19 cellular contexts compared by ENCODE assay signal in the genomic region with DNA sequence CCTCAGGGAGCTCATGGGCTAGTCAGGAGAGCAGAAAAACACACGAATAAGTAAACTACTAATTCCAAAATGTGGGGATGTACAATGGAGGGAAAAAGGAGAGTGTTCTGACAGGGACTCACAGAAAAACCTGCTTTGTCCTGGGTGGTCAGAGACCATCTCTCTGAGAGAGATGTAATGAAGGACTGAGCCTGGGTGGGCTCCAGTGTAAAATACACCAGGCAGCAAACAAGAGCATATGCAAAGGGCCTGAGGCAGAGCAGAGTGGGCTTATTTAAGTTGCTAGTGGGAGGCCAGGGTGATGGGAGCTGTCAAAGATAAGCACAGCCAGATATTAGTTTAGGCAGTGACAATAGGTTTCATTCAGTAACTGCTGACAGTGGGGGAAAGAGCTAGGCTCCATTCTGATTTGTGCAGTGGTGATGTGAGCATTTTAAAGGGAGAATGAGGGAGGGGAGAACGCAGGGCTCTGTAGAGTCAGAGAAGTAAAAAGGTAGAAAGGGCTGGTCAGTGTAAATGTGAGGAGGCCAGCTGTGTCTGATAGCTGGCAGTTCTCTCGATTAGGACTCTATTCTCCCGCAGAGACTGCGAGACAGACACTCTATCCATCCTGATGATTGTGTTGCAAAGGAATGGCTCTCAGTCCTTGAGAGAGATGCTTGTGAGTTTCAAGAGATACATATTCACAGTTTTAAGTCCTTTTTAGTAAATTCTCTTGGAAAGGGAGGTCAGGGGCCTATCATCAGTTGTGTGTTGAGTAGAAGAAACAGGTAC.
A peak's percentile ranks its signal among the peaks of the same experiment; 100 is the strongest.
DNase-seq lines count a peak whose midpoint lies in the region; ATAC-seq and TF ChIP-seq lines count a peak whose summit lies in the region.
"Had no signal": no experiment of that assay in that cellular context is flagged by ENCODE, and none has a peak within 500 bp of the region (broad histone marks: within the 10 kb centered on the region; RNA-seq: fewer than 3 reads in every experiment).

No MANE protein-coding gene starts in this region.

- H3K27ac ChIP-seq in HEK293 (ENCODE audit: extremely low read depth, low read depth, low read length) (no peak overlapping the region), caudate nucleus (ENCODE audit: low read depth, low read length) (peak overlapping the region; percentile 42), layer of hippocampus (ENCODE audit: low read depth, low read length) (peak overlapping the region; percentile 32)
- H3K27ac ChIP-seq in effector memory CD4-positive, alpha-beta T cell (ENCODE audit: insufficient read depth, low read length, poor library complexity, severe bottlenecking), result no peak overlapping the region
- H3K27ac ChIP-seq: BLaER1, SK-N-MC had no signal

- H3K36me3 ChIP-seq in HEK293 (ENCODE audit: control insufficient read depth in 2 of 2, insufficient read depth in 1 of 2, low read length in 2 of 2), result no peaks in the 10 kb centered on the region
- H3K36me3 ChIP-seq in effector memory CD4-positive, alpha-beta T cell (ENCODE audit: control insufficient read depth, insufficient read depth, low read length), result no peaks in the 10 kb centered on the region
- H3K36me3 ChIP-seq: BLaER1 had no signal

- DNase-seq in caudate nucleus (lab: John Stamatoyannopoulos, UW) (no peak), midbrain (lab: John Stamatoyannopoulos, UW) (peak; percentile 21), kidney glomerular epithelial cell (lab: John Stamatoyannopoulos, UW) (no peak)
- DNase-seq in effector memory CD4-positive, alpha-beta T cell, result no peak
- DNase-seq: CD4-positive, CD25-positive, alpha-beta regulatory T cell; DMS53; H9; NCI-H1105 treated with DMSO at 0.1 percent for 48 hours; NCI-H146; NCI-H1930; NCI-H446; NCI-H774; SIG-M5 had no signal

- CTCF ChIA-PET in HEK293 (lab: Yijun Ruan, JAX), result interaction anchor here (0.7 kb wide), 1 partner anchor 1487 kb away, joined by 4 read pairs; no protein-coding TSS in a partner anchor

- POLR2A ChIA-PET in HEK293 (lab: Yijun Ruan, JAX), result no interaction called here

- no peak for TF ChIP-seq CTCF in HEK293 (tag by site-specific recombination; IDR thresholded peaks at IDR 0.05)

- no peaks in the 10 kb centered on the region for H3K4me1 ChIP-seq in HEK293 (ENCODE audit: control insufficient read depth, insufficient read depth, low read length)
- no peaks in the 10 kb centered on the region for H3K4me1 ChIP-seq in effector memory CD4-positive, alpha-beta T cell (ENCODE audit: control insufficient read depth, insufficient read depth, low read length, poor library complexity, severe bottlenecking)
- H3K4me1 ChIP-seq: BLaER1 had no signal

- ATAC-seq in HG03039 (IDR thresholded peaks at IDR 0.05; ENCODE audit: unreplicated experiment), result no peak
- ATAC-seq: GM23338 had no signal

- H3K4me3 ChIP-seq in HEK293 (ENCODE audit: low read depth, low read length), result no peak overlapping the region
- no peak overlapping the region for H3K4me3 ChIP-seq in effector memory CD4-positive, alpha-beta T cell (ENCODE audit: insufficient read depth, low read depth, low read length, poor library complexity, severe bottlenecking)
- H3K4me3 ChIP-seq: BLaER1, GM23338, SK-N-MC had no signal

- no peaks in the 10 kb centered on the region for H3K27me3 ChIP-seq in layer of hippocampus (ENCODE audit: control insufficient read depth, insufficient read depth, low read length)
- peaks cover 14% of the 10 kb centered on the region for H3K27me3 ChIP-seq in effector memory CD4-positive, alpha-beta T cell (replicated peaks; ENCODE audit: control insufficient read depth, insufficient read depth, low read length, poor library complexity, severe bottlenecking)
- H3K27me3 ChIP-seq: BLaER1 had no signal

- H3K9me3 ChIP-seq in HEK293 (ENCODE audit: control insufficient read depth, insufficient read depth, low read depth, low read length), result no peaks in the 10 kb centered on the region
- H3K9me3 ChIP-seq in effector memory CD4-positive, alpha-beta T cell (ENCODE audit: control insufficient read depth, low read length), result no peaks in the 10 kb centered on the region
- H3K9me3 ChIP-seq: BLaER1 had no signal

TF ChIP-seq in HEK293, 187 proteins besides CTCF, POLR2A, EP300 and RAD21:
- no peak for TF ChIP-seq ZNF426 (tag by site-specific recombination; IDR thresholded peaks at IDR 0.05)
- no peak for TF ChIP-seq OVOL3 (tag by site-specific recombination; IDR thresholded peaks at IDR 0.05)
- no peak for TF ChIP-seq ZFP3 (tag by site-specific recombination; IDR thresholded peaks at IDR 0.05; ENCODE audit: low read depth)
- no peak for TF ChIP-seq PRDM2 (tag by site-specific recombination; IDR thresholded peaks at IDR 0.05; ENCODE audit: borderline replicate concordance)
- TF ChIP-seq ZNF558 (tag by site-specific recombination; IDR thresholded peaks at IDR 0.05), result no peak
- peak; percentile 56 for TF ChIP-seq ZNF623 (tag by site-specific recombination; IDR thresholded peaks at IDR 0.05)
TF ChIP-seq in HEK293: peak in this region for 1.

Comparison
In these comparisons a context has a peak if more than half of its experiments do, and no peak if none do; other contexts are left out.
1. H3K27ac ChIP-seq: peak in caudate nucleus (single experiment) and layer of hippocampus (single experiment); none in HEK293 (single experiment) and effector memory CD4-positive, alpha-beta T cell (single experiment).